Comparison of ENCODE assay signal across 8 cellular contexts in genomic region chr7:155230169-155230593, GRCh38.
DNase-seq lines count a peak whose midpoint lies in the region; TF ChIP-seq lines count a peak whose summit lies in the region.
"Had no signal": no experiment of that assay in that cellular context is flagged by ENCODE, and none has a peak within 500 bp of the region (broad histone marks: within the 10 kb centered on the region; RNA-seq: fewer than 3 reads in every experiment).

No MANE protein-coding gene starts in this region.

- H3K4me2 ChIP-seq in Karpas-422 (ENCODE audit: low read depth, low read length, poor library complexity, severe bottlenecking) = no peak overlapping the region

- no peaks in the 10 kb centered on the region for H3K9me3 ChIP-seq in Karpas-422 (ENCODE audit: low read length)

- DNase-seq in HT1080 (ENCODE audit: low read depth) (peak; percentile 99), brain microvascular endothelial cell (peak; percentile 97), kidney epithelial cell (ENCODE audit: low read depth) (peak; percentile 99), stromal cell of bone marrow (ENCODE audit: low read depth) (peak; percentile 99), Karpas-422 (no peak), G401 (ENCODE audit: low spot score) (no peak)
- DNase-seq in activated effector memory CD4-positive, alpha-beta T cell treated with Interleukin-2 at 50 U/mL for 16 hours = no peak
- DNase-seq: activated naive CD4-positive, alpha-beta T cell treated with anti-CD3 and anti-CD28 coated beads for 36 hours had no signal

- H3K27me3 ChIP-seq in brain microvascular endothelial cell (replicated peaks) (no peaks in the 10 kb centered on the region), kidney epithelial cell (ENCODE audit: control insufficient read depth, insufficient read depth, low read length) (no peaks in the 10 kb centered on the region), Karpas-422 (ENCODE audit: low read length) (no peaks in the 10 kb centered on the region)

- TF ChIP-seq CTCF in brain microvascular endothelial cell (IDR thresholded peaks at IDR 0.05; ENCODE audit: low read depth, low read length, missing control alignments) (no peak), kidney epithelial cell (IDR thresholded peaks at IDR 0.05; ENCODE audit: insufficient read depth, low read length, poor library complexity, severe bottlenecking) (no peak)

- H3K36me3 ChIP-seq in brain microvascular endothelial cell (replicated peaks) = no peaks in the 10 kb centered on the region
- H3K36me3 ChIP-seq in kidney epithelial cell (ENCODE audit: control insufficient read depth, insufficient read depth, low read length) = no peaks in the 10 kb centered on the region
- H3K36me3 ChIP-seq in Karpas-422 (ENCODE audit: insufficient read depth, low read length) = no peaks in the 10 kb centered on the region

- no peaks in the 10 kb centered on the region for H3K4me1 ChIP-seq in Karpas-422 (ENCODE audit: low read length)

- no peaks in the 10 kb centered on the region for H3K9me2 ChIP-seq in Karpas-422 (replicated peaks; ENCODE audit: insufficient read depth, low read length)

- no peaks in the 10 kb centered on the region for H3K79me2 ChIP-seq in Karpas-422 (ENCODE audit: low read length)

- H3K4me3 ChIP-seq in brain microvascular endothelial cell (ENCODE audit: low read depth, low read length) (no peak overlapping the region), kidney epithelial cell (ENCODE audit: low read depth, low read length) (no peak overlapping the region), Karpas-422 (ENCODE audit: low read length) (no peak overlapping the region)

- H2AFZ ChIP-seq in Karpas-422 (ENCODE audit: low read length) = no peak overlapping the region

- peak overlapping the region; percentile 40 for H3K27ac ChIP-seq in brain microvascular endothelial cell
- no peak overlapping the region for H3K27ac ChIP-seq in Karpas-422 (ENCODE audit: low read length)

- no peak overlapping the region for H3K9ac ChIP-seq in Karpas-422 (ENCODE audit: low read length)

- in situ Hi-C loops in brain microvascular endothelial cell (cut with HindIII; ENCODE audit: low pct_ligation_motif_present, low sequenced_read_pairs) = no loop called here
- in situ Hi-C loops in G401 (cut with HindIII; ENCODE audit: low sequenced_read_pairs) = no loop called here

- H4K20me1 ChIP-seq in Karpas-422 (ENCODE audit: insufficient read depth, low read depth, low read length) = no peaks in the 10 kb centered on the region

Comparison
In these comparisons a context has a peak if more than half of its experiments do, and no peak if none do; other contexts are left out.
1. DNase-seq: peak in HT1080 (single experiment), brain microvascular endothelial cell (single experiment), kidney epithelial cell (single experiment) and stromal cell of bone marrow (single experiment); none in Karpas-422 (single experiment), G401 (single experiment) and activated effector memory CD4-positive, alpha-beta T cell treated with Interleukin-2 at 50 U/mL for 16 hours (single experiment).